Comparison of ENCODE assay signal across 4 cellular contexts in genomic region chr17:76013377-76013932, GRCh38.
TF ChIP-seq lines count a peak whose summit lies in the region.

No MANE protein-coding gene starts in this region.

TF ChIP-seq in SK-N-SH, 30 proteins besides CTCF, POLR2A, EP300 and RAD21 (continues in another document):
- no peak for TF ChIP-seq JUND (IDR thresholded peaks at IDR 0.05)
- no peak for TF ChIP-seq PBX3 (IDR thresholded peaks at IDR 0.05)
- no peak for TF ChIP-seq RCOR1 (IDR thresholded peaks at IDR 0.05; ENCODE audit: low read length)
- no peak for TF ChIP-seq POLR2AphosphoS5 (IDR thresholded peaks at IDR 0.05; ENCODE audit: low read depth, low read length)
- TF ChIP-seq FOXJ3 (CRISPR knock-in tag; IDR thresholded peaks at IDR 0.05) = no peak
- TF ChIP-seq TEAD4 (IDR thresholded peaks at IDR 0.05; ENCODE audit: borderline replicate concordance, insufficient read depth) = no peak
- TF ChIP-seq MXI1 (IDR thresholded peaks at IDR 0.05; ENCODE audit: low read depth, low read length) = no peak
- TF ChIP-seq GATA2 (CRISPR knock-in tag; IDR thresholded peaks at IDR 0.05) = no peak
- TF ChIP-seq FOSL2 (IDR thresholded peaks at IDR 0.05; ENCODE audit: borderline replicate concordance, low read depth) = no peak
- TF ChIP-seq TCF12 (IDR thresholded peaks at IDR 0.05) = no peak
- no peak for TF ChIP-seq USF2 (IDR thresholded peaks at IDR 0.05; ENCODE audit: borderline replicate concordance, low read depth, low read length)

TF ChIP-seq in SK-N-SH treated with all-trans-retinoic acid at 6 μM for 48 hours, 23 proteins besides CTCF, POLR2A, EP300 and RAD21 (continues in another document):
- TF ChIP-seq CSDC2 (CRISPR knock-in tag; IDR thresholded peaks at IDR 0.05) = no peak
- no peak for TF ChIP-seq ZFP30 (CRISPR knock-in tag; IDR thresholded peaks at IDR 0.05)
- no peak for TF ChIP-seq ZFP3 (CRISPR knock-in tag; IDR thresholded peaks at IDR 0.05)
- no peak for TF ChIP-seq TSHZ2 (CRISPR knock-in tag; IDR thresholded peaks at IDR 0.05)
- no peak for TF ChIP-seq RARB (CRISPR knock-in tag; IDR thresholded peaks at IDR 0.05)
- TF ChIP-seq ZNF70 (CRISPR knock-in tag; IDR thresholded peaks at IDR 0.05) = no peak
- no peak for TF ChIP-seq OSR1 (CRISPR knock-in tag; IDR thresholded peaks at IDR 0.05)
- no peak for TF ChIP-seq ZNF565 (CRISPR knock-in tag; conservative IDR thresholded peaks at IDR 0.05; ENCODE audit: low read depth)
- no peak for TF ChIP-seq CREB5 (CRISPR knock-in tag; IDR thresholded peaks at IDR 0.05; ENCODE audit: low read depth)
- no peak for TF ChIP-seq SNAI2 (CRISPR knock-in tag; IDR thresholded peaks at IDR 0.05)
- no peak for TF ChIP-seq BACH2 (CRISPR knock-in tag; IDR thresholded peaks at IDR 0.05; ENCODE audit: borderline replicate concordance)
- TF ChIP-seq ZNF8 (CRISPR knock-in tag; IDR thresholded peaks at IDR 0.05) = no peak
- TF ChIP-seq ISL1 (CRISPR knock-in tag; IDR thresholded peaks at IDR 0.05) = no peak
- TF ChIP-seq POU6F1 (CRISPR knock-in tag; IDR thresholded peaks at IDR 0.05; ENCODE audit: borderline replicate concordance, low read depth) = no peak

TF ChIP-seq in IMR-90, 13 proteins besides CTCF, POLR2A, EP300 and RAD21:
- TF ChIP-seq USF2 (IDR thresholded peaks at IDR 0.05; ENCODE audit: low read depth, low read length) (no peak), SMC3 (IDR thresholded peaks at IDR 0.05; ENCODE audit: low read depth, low read length) (no peak), MAZ (IDR thresholded peaks at IDR 0.05; ENCODE audit: borderline replicate concordance, low read depth, low read length) (no peak), RCOR1 (IDR thresholded peaks at IDR 0.05; ENCODE audit: insufficient replicate concordance, low read length) (no peak), BHLHE40 (IDR thresholded peaks at IDR 0.05; ENCODE audit: low read depth, low read length) (no peak), MAFK (IDR thresholded peaks at IDR 0.05; ENCODE audit: low read depth, low read length) (no peak), FOS (IDR thresholded peaks at IDR 0.05; ENCODE audit: low read depth, low read length) (no peak), RFX5 (IDR thresholded peaks at IDR 0.05; ENCODE audit: low read depth, low read length) (no peak), ELK1 (IDR thresholded peaks at IDR 0.05; ENCODE audit: borderline replicate concordance, low read depth, low read length) (no peak), CEBPB (IDR thresholded peaks at IDR 0.05; ENCODE audit: low read depth, low read length) (no peak), CHD1 (IDR thresholded peaks at IDR 0.05; ENCODE audit: low read depth, low read length) (no peak), MXI1 (IDR thresholded peaks at IDR 0.05; ENCODE audit: borderline replicate concordance, low read depth, low read length) (no peak), NFE2L2 (IDR thresholded peaks at IDR 0.05; ENCODE audit: low read depth, low read length) (no peak)

TF ChIP-seq in H1, 55 proteins besides CTCF, POLR2A, EP300 and RAD21:
- TF ChIP-seq USF2 (IDR thresholded peaks at IDR 0.05; ENCODE audit: low read length) = no peak
- no peak for TF ChIP-seq FOSL1 (IDR thresholded peaks at IDR 0.05; ENCODE audit: insufficient read depth, low read depth, low read length)
- no peak for TF ChIP-seq CBX8 (IDR thresholded peaks at IDR 0.05; ENCODE audit: borderline replicate concordance, low read depth, low read length)
- no peak for TF ChIP-seq SUZ12 (IDR thresholded peaks at IDR 0.05; ENCODE audit: low read length)
- TF ChIP-seq RFX5 (IDR thresholded peaks at IDR 0.05; ENCODE audit: borderline replicate concordance, low read depth, low read length) = no peak
- TF ChIP-seq MAX (IDR thresholded peaks at IDR 0.05) = no peak
- TF ChIP-seq NRF1 (IDR thresholded peaks at IDR 0.05; ENCODE audit: low read depth, low read length) = no peak
- TF ChIP-seq MAFK (IDR thresholded peaks at IDR 0.05; ENCODE audit: low read depth, low read length) = no peak
- TF ChIP-seq CEBPB (IDR thresholded peaks at IDR 0.05; ENCODE audit: low read depth, low read length) = no peak
- no peak for TF ChIP-seq ATF3 (IDR thresholded peaks at IDR 0.05; ENCODE audit: insufficient read depth, low read depth, low read length)
- TF ChIP-seq CREB1 (IDR thresholded peaks at IDR 0.05) = no peak
- no peak for TF ChIP-seq JUN (IDR thresholded peaks at IDR 0.05; ENCODE audit: low read depth, low read length)
- TF ChIP-seq CTBP2 (IDR thresholded peaks at IDR 0.05; ENCODE audit: borderline replicate concordance, insufficient read depth, insufficient read length, low read length) = no peak
- TF ChIP-seq ATF2 (IDR thresholded peaks at IDR 0.05; ENCODE audit: low read length) = no peak
- TF ChIP-seq CBX5 (IDR thresholded peaks at IDR 0.05; ENCODE audit: low read depth, low read length) = no peak
- TF ChIP-seq SIX5 (IDR thresholded peaks at IDR 0.05; ENCODE audit: low read depth, low read length) = no peak
- TF ChIP-seq E2F6 (IDR thresholded peaks at IDR 0.05) = no peak
- no peak for TF ChIP-seq JUND (IDR thresholded peaks at IDR 0.05; ENCODE audit: low read length)
